Comparison of ENCODE assay signal across 24 cellular contexts in the genomic region with DNA sequence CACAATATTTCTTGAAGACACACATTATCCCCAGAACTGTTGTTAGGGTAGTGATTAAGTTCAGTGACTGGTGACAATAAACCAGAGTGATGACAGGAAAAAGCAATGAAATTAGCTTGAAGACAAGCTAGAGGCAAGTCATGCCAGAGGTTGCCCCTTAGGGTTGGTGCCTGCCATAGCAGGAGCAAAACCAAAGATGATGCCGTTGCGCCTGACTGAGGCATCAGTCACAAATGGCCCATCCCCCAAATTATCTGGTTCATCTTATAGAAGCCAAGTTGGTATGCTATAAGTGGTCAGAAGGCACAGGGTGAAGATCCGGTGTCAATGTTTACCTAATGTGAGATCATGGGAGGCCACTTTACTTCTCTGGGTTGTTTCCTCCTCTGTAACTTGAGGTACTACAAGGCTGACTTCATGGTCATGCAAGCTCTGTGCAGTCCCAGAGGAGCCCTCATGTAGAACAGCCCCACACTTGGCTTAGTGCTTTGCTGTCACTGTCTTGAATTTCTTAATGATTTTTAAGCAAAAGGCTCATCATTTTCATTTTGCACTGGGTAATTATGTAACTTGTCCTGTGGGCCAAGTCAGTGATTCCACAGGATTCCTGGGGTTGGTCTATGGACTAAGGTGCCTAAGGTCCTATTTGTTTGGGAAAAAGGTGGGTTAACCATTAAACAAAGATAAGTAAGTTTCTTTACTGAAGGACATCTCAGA.
DNase-seq lines count a peak whose midpoint lies in the region; ATAC-seq, FAIRE-seq and TF ChIP-seq lines count a peak whose summit lies in the region.
"Had no signal": no experiment of that assay in that cellular context is flagged by ENCODE, and none has a peak within 500 bp of the region (broad histone marks: within the 10 kb centered on the region; RNA-seq: fewer than 3 reads in every experiment).

No MANE protein-coding gene starts in this region.

- WGBS in pancreas, 2 donors, result 72 to 73% methylated on average over 3 of the region's 3 CpGs

- H3K36me3 ChIP-seq in pancreas, result no peaks in the 10 kb centered on the region
- H3K36me3 ChIP-seq: BLaER1 treated with 17β-estradiol and CSF1 and Interleukin-3, amounts not matched to agents 10 nM and 100 nM; heart left ventricle; tibial nerve; WERI-Rb-1 had no signal

- TF ChIP-seq POLR2A in GM12891 (IDR thresholded peaks at IDR 0.05; ENCODE audit: low read depth, low read length), result no peak

- FAIRE-seq in RCC 7860 (lab: Jason Lieb, UNC) (no peak), pancreas (lab: Jason Lieb, UNC) (no peak), GM12891 (lab: Jason Lieb, UNC) (no peak)
- FAIRE-seq: D721Med, endothelial cell of umbilical vein had no signal

- no peak for TF ChIP-seq CTCF in pancreas (IDR thresholded peaks at IDR 0.05)

- intact Hi-C loops in pancreas (cut with DNase I), result no loop called here

- peaks cover 5% of the 10 kb centered on the region in 3 donors for H3K4me1 ChIP-seq in pancreas
- H3K4me1 ChIP-seq: BLaER1 treated with 17β-estradiol and CSF1 and Interleukin-3, amounts not matched to agents 10 nM and 100 nM; heart left ventricle had no signal

- peak; percentile 12 for DNase-seq in DMS79 (lab: John Stamatoyannopoulos, UW)
- no peak for DNase-seq in DMS79 treated with DMSO at 0.1 percent for 48 hours (lab: John Stamatoyannopoulos, UW)
- DNase-seq in HT1080 (ENCODE audit: low read depth), result peak; percentile 64
- DNase-seq in RCC 7860 (ENCODE audit: low spot score), result peak; percentile 79
- DNase-seq in pancreas, result no peak
- no peak for DNase-seq in GM12891 (ENCODE audit: insufficient read length, low spot score)
- DNase-seq in NCI-H1105 treated with DMSO at 0.1 percent for 48 hours (lab: John Stamatoyannopoulos, UW), result no peak
- DNase-seq in activated effector memory CD4-positive, alpha-beta T cell treated with anti-CD3 and anti-CD28 coated beads, Interleukin-2, amount 50 U/mL, for 16 hours, result no peak
- DNase-seq: activated CD4-positive, alpha-beta T cell treated with anti-CD3 and anti-CD28 coated beads, Interleukin-2, amount 50 U/mL, for 48 hours; activated naive CD4-positive, alpha-beta T cell treated with anti-CD3 and anti-CD28 coated beads, Interleukin-2, amount 10 ng/mL, durations not matched to agents 7 days and 5 days; caudate nucleus; dermis blood vessel endothelial cell; heart left ventricle; KG1; NCI-H2081; NCI-H774; stimulated activated CD4-positive, alpha-beta T cell treated with anti-CD3 and anti-CD28 coated beads, Interleukin-2, amount 100 ng/mL, for 48 hours; stimulated activated naive CD8-positive, alpha-beta T cell treated with anti-CD3 and anti-CD28 coated beads, Interleukin-15, amount 100 ng/mL, for 72 hours; WERI-Rb-1 had no signal

- no peaks in the 10 kb centered on the region for H3K9me3 ChIP-seq in pancreas
- H3K9me3 ChIP-seq: BLaER1 treated with 17β-estradiol and CSF1 and Interleukin-3, amounts not matched to agents 10 nM and 100 nM; heart left ventricle; tibial nerve had no signal

- ATAC-seq in pancreas, result peak; percentile 78 to 92 (median 80)
- ATAC-seq: heart left ventricle; stimulated activated naive CD8-positive, alpha-beta T cell treated with anti-CD3 and anti-CD28 coated beads, Interleukin-15, amount 100 ng/mL, for 72 hours had no signal

- no peak overlapping the region for H3K4me3 ChIP-seq in pancreas
- H3K4me3 ChIP-seq: BLaER1 treated with 17β-estradiol and CSF1 and Interleukin-3, amounts not matched to agents 10 nM and 100 nM; heart left ventricle; smooth muscle cell; tibial nerve had no signal

- no peak overlapping the region for H3K27ac ChIP-seq in pancreas
- H3K27ac ChIP-seq: BLaER1 treated with 17β-estradiol and CSF1 and Interleukin-3, amounts not matched to agents 10 nM and 100 nM; heart left ventricle; tibial nerve; WERI-Rb-1 had no signal

- no peaks in the 10 kb centered on the region for H3K27me3 ChIP-seq in pancreas
- H3K27me3 ChIP-seq: BLaER1 treated with 17β-estradiol and CSF1 and Interleukin-3, amounts not matched to agents 10 nM and 100 nM; tibial nerve had no signal

TF ChIP-seq in GM12891, 5 proteins besides CTCF, POLR2A, EP300 and RAD21:
- TF ChIP-seq TAF1 (IDR thresholded peaks at IDR 0.05; ENCODE audit: low read depth, low read length), result no peak
- TF ChIP-seq SPI1 (IDR thresholded peaks at IDR 0.05; ENCODE audit: low read depth, low read length), result no peak
- TF ChIP-seq POU2F2 (IDR thresholded peaks at IDR 0.05; ENCODE audit: low read depth, low read length), result no peak

Comparison
In these comparisons a context has a peak if more than half of its experiments do, and no peak if none do; other contexts are left out.
1. DNase-seq: peak in DMS79 (single experiment), HT1080 (single experiment) and RCC 7860 (single experiment); none in DMS79 treated with DMSO at 0.1 percent for 48 hours (single experiment), pancreas (0 of 6), GM12891 (single experiment), NCI-H1105 treated with DMSO at 0.1 percent for 48 hours (single experiment) and activated effector memory CD4-positive, alpha-beta T cell treated with anti-CD3 and anti-CD28 coated beads, Interleukin-2, amount 50 U/mL, for 16 hours (single experiment).